ENCODE assay signal across 10 cellular contexts in the genomic region with DNA sequence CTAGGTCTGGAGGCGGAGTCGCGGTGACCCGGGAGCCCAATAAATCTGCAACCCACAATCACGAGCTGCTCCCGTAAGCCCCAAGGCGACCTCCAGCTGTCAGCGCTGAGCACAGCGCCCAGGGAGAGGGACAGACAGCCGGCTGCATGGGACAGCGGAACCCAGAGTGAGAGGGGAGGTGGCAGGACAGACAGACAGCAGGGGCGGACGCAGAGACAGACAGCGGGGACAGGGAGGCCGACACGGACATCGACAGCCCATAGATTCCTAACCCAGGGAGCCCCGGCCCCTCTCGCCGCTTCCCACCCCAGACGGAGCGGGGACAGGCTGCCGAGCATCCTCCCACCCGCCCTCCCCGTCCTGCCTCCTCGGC. TPM values are rescaled to one million over a fixed set of nuclear protein-coding genes. Genes with fewer than 3 reads are reported as not detected.
DNase-seq lines count a peak whose midpoint lies in the region; TF ChIP-seq lines count a peak whose summit lies in the region.
"Had no signal": no experiment of that assay in that cellular context is flagged by ENCODE, and none has a peak within 500 bp of the region (broad histone marks: within the 10 kb centered on the region; RNA-seq: fewer than 3 reads in every experiment).

A gene (plus strand): TSS at position 68 of the 373 bp plus-strand sequence. CDS start 375 bp downstream, outside the sequence.

- H3K36me3 Mint-ChIP-seq in activated naive CD4-positive, alpha-beta T cell treated with anti-CD3 and anti-CD28 coated beads, Interleukin-2, amount 50 U/mL, for 24 hours: peaks cover 1% of the 10 kb centered on the region
- H3K36me3 Mint-ChIP-seq in neural crest cell (ENCODE audit: low read depth): peaks cover 2% of the 10 kb centered on the region

- H3K4me1 Mint-ChIP-seq in activated naive CD4-positive, alpha-beta T cell treated with anti-CD3 and anti-CD28 coated beads, Interleukin-2, amount 50 U/mL, for 24 hours: peaks cover 13% of the 10 kb centered on the region
- H3K4me1 Mint-ChIP-seq in neural crest cell: no peaks in the 10 kb centered on the region

- no peak for TF ChIP-seq CTCF in GM13976 (IDR thresholded peaks at IDR 0.05; ENCODE audit: borderline replicate concordance, control extremely low read depth, extremely low read depth, insufficient read depth, missing control alignments)
- TF ChIP-seq CTCF in neural crest cell (conservative IDR thresholded peaks at IDR 0.05): no peak

- no peaks in the 10 kb centered on the region for H3K9me3 Mint-ChIP-seq in activated naive CD4-positive, alpha-beta T cell treated with anti-CD3 and anti-CD28 coated beads, Interleukin-2, amount 50 U/mL, for 24 hours
- no peaks in the 10 kb centered on the region for H3K9me3 Mint-ChIP-seq in neural crest cell

- in situ Hi-C loops in GM13976 (cut with MboI; ENCODE audit: low sequenced_read_pairs, unreplicated experiment) (no loop called here), ACHN (cut with HindIII; ENCODE audit: low pct_ligation_motif_present, low pct_unique_long_range_greater_than_20kb, low sequenced_read_pairs) (no loop called here)

- peak within 1 kb of the TSS; percentile 84 for H3K27ac Mint-ChIP-seq in activated naive CD4-positive, alpha-beta T cell treated with anti-CD3 and anti-CD28 coated beads, Interleukin-2, amount 50 U/mL, for 24 hours
- no peak within 1 kb of the TSS for H3K27ac Mint-ChIP-seq in neural crest cell (ENCODE audit: unreplicated experiment)

- DNase-seq in GM13976 (ENCODE audit: low spot score) (peak; percentile 49), NCI-H82 (lab: John Stamatoyannopoulos, UW) (peak; percentile 81), neural crest cell (ENCODE audit: low read depth, low spot score) (no peak), ACHN (no peak), amniotic stem cell (lab: John Stamatoyannopoulos, UW) (no peak), NCI-H226 (no peak), activated gamma-delta T cell (lab: John Stamatoyannopoulos, UW) (no peak)
- DNase-seq: mucosa of descending colon, NCI-H1417 had no signal

- H3K4me3 Mint-ChIP-seq in activated naive CD4-positive, alpha-beta T cell treated with anti-CD3 and anti-CD28 coated beads, Interleukin-2, amount 50 U/mL, for 24 hours: peak within 1 kb of the TSS; percentile 84
- H3K4me3 Mint-ChIP-seq in neural crest cell: peak within 1 kb of the TSS; percentile 31

- H3K27me3 Mint-ChIP-seq in activated naive CD4-positive, alpha-beta T cell treated with anti-CD3 and anti-CD28 coated beads, Interleukin-2, amount 50 U/mL, for 24 hours: no peaks in the 10 kb centered on the region
- H3K27me3 Mint-ChIP-seq in neural crest cell (ENCODE audit: low read depth): peaks cover 70% of the 10 kb centered on the region

RNA-seq across cellular contexts. Expression of the gene that starts here (rescaled TPM):
- total RNA-seq in neural crest cell: not detected in 2 replicates

Comparison
In these comparisons a context has a peak if more than half of its experiments do, and no peak if none do; other contexts are left out.
1. DNase-seq: peak in GM13976 (single experiment) and NCI-H82 (single experiment); none in neural crest cell (single experiment), ACHN (single experiment), amniotic stem cell (single experiment), NCI-H226 (single experiment) and activated gamma-delta T cell (single experiment).